1 cellular context compared by ENCODE assay signal in genomic region chr21:15842565-15842880, GRCh38.
TF ChIP-seq lines count a peak whose summit lies in the region.

No MANE protein-coding gene starts in this region.

TF ChIP-seq in SK-N-SH, 30 proteins besides CTCF, POLR2A, EP300 and RAD21 (continued from another document):
- no peak for TF ChIP-seq ZBTB33 (IDR thresholded peaks at IDR 0.05; ENCODE audit: borderline replicate concordance, low read depth)
- no peak for TF ChIP-seq FOSL2 (IDR thresholded peaks at IDR 0.05; ENCODE audit: borderline replicate concordance, low read depth)
- no peak for TF ChIP-seq NRF1 (IDR thresholded peaks at IDR 0.05; ENCODE audit: low read depth, low read length)
- TF ChIP-seq TCF12 (IDR thresholded peaks at IDR 0.05), result no peak
- no peak for TF ChIP-seq CHD2 (IDR thresholded peaks at IDR 0.05; ENCODE audit: low read length, partially characterized antibody)
- no peak for TF ChIP-seq MXI1 (IDR thresholded peaks at IDR 0.05; ENCODE audit: low read depth, low read length)
- no peak for TF ChIP-seq MEF2A (IDR thresholded peaks at IDR 0.05; ENCODE audit: borderline replicate concordance, low read depth)
- TF ChIP-seq PBX3 (IDR thresholded peaks at IDR 0.05), result no peak
